In the genomic region with DNA sequence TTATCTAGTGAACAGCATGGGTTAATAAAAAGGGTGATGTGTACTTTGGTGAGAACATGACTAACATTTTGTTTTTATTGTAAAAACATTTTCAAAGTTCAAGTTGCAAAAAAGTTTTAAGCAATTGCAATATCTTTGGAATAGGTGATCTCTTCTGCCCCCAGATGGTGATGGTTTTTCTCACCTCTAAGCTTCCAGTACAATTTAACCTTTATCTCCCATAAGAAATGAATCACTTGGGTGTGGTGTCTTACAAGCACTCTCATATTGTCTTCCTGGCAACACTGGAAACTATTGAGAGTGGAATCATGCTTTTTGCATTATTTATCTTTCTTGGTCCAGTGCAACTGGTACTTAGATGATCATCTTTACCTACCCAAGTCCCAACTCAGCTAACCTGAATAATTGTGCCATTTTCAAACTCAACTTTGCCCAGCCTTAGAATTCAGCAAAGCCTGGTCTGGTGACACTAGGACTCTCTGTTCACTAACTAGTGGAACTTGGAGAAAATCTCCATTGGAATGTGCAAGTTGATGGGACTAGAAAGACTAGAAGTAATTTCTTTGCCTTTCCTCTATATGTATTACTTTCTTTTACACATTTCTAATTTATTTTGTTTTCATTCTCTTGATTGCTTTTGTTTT, we compare ENCODE assay signal across 1 cellular context.
TF ChIP-seq lines count a peak whose summit lies in the region.

No MANE protein-coding gene starts in this region.

TF ChIP-seq in GM23338, 12 proteins besides CTCF, POLR2A, EP300 and RAD21 (continued from another document):
- TF ChIP-seq POLR2AphosphoS5 (IDR thresholded peaks at IDR 0.05; ENCODE audit: low read depth) (no peak), ZNF331 (CRISPR knock-in tag; IDR thresholded peaks at IDR 0.05; ENCODE audit: low read depth) (no peak), JUNB (IDR thresholded peaks at IDR 0.05; ENCODE audit: unreplicated experiment) (no peak)
TF ChIP-seq in GM23338: peak in this region for 0.
